ENCODE assay signal across 8 cellular contexts in the genomic region with DNA sequence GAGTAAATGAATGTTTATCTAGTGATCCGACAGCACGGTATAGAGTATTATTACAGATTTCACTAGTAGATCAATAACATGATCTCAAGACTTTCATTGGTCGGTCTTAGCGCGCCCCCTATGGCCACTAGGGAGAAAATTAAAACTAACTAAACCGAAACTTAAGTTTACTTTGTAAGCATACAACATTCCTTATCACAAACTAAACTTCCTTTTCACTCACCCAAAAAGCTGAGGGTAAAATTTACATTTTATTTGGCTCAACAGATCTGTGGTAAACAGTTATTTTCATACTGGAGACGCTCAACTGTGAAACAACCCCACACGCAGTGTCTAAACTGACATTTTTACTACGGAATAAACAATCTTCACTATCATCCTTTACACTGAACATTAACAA.
A peak's percentile ranks its signal among the peaks of the same experiment; 100 is the strongest.
DNase-seq lines count a peak whose midpoint lies in the region; ATAC-seq and TF ChIP-seq lines count a peak whose summit lies in the region.

No MANE protein-coding gene starts in this region.

- no peaks in the 10 kb centered on the region for H3K27me3 ChIP-seq in BE2C
- no peaks in the 10 kb centered on the region for H3K27me3 ChIP-seq in RWPE2 (ENCODE audit: insufficient read depth, poor library complexity, severe bottlenecking)

- H3K27ac ChIP-seq in RWPE2 (ENCODE audit: poor library complexity, severe bottlenecking), result no peak overlapping the region

- H3K36me3 ChIP-seq in BE2C (no peaks in the 10 kb centered on the region), RWPE2 (ENCODE audit: low read depth) (no peaks in the 10 kb centered on the region)

- peaks cover 4% of the 10 kb centered on the region; the same call in 1 of the 2 replicates for H3K4me1 ChIP-seq in BE2C
- no peaks in the 10 kb centered on the region for H3K4me1 ChIP-seq in RWPE2 (ENCODE audit: insufficient read depth, poor library complexity, severe bottlenecking)

- no peaks in the 10 kb centered on the region for H3K9me3 ChIP-seq in BE2C
- no peaks in the 10 kb centered on the region for H3K9me3 ChIP-seq in RWPE2 (ENCODE audit: severe bottlenecking)

- H3K4me3 ChIP-seq in BE2C (ENCODE audit: low read depth, low read length) (peak overlapping the region; percentile 72), RWPE2 (ENCODE audit: severe bottlenecking) (no peak overlapping the region), fibroblast of mammary gland (ENCODE audit: control insufficient read depth, low read depth, low read length) (peak overlapping the region; percentile 6)

- peak; percentile 67 for DNase-seq in BE2C
- DNase-seq in RWPE2 (ENCODE audit: low spot score), result no peak
- DNase-seq in fibroblast of mammary gland (ENCODE audit: low read depth), result peak; percentile 9
- peak; percentile 33 for DNase-seq in renal cortical epithelial cell (ENCODE audit: low read depth)
- DNase-seq in DMS153 treated with DMSO at 0.1 percent for 48 hours (lab: John Stamatoyannopoulos, UW; ENCODE audit: unreplicated experiment), result no peak

- peak; percentile 67 for ATAC-seq in GM18517 (IDR thresholded peaks at IDR 0.05; ENCODE audit: unreplicated experiment)
- ATAC-seq in HG03159 (IDR thresholded peaks at IDR 0.05; ENCODE audit: unreplicated experiment), result peak; percentile 71
- ATAC-seq in RWPE2 (ENCODE audit: low read depth), result no peak
- ATAC-seq in HG03045 (IDR thresholded peaks at IDR 0.05; ENCODE audit: unreplicated experiment), result no peak

- TF ChIP-seq CTCF in BE2C (IDR thresholded peaks at IDR 0.05; ENCODE audit: low read depth, low read length) (peak; percentile 79), RWPE2 (IDR thresholded peaks at IDR 0.05; ENCODE audit: poor library complexity, severe bottlenecking) (peak; percentile 79), fibroblast of mammary gland (conservative IDR thresholded peaks at IDR 0.05; ENCODE audit: control insufficient read depth, insufficient read depth, low read depth, low read length) (peak; percentile 43)

Comparison
In these comparisons a context has a peak if more than half of its experiments do, and no peak if none do; other contexts are left out.
1. DNase-seq: peak in BE2C (single experiment), fibroblast of mammary gland (single experiment) and renal cortical epithelial cell (single experiment); none in RWPE2 (single experiment) and DMS153 treated with DMSO at 0.1 percent for 48 hours (single experiment).
2. ATAC-seq: peak in GM18517 (single experiment) and HG03159 (single experiment); none in RWPE2 (single experiment) and HG03045 (single experiment).
3. Peak in every context shown above with its lines, with median percentiles within 50 percentile points of each other: CTCF ChIP-seq.